9 cellular contexts compared by ENCODE assay signal in the genomic region with DNA sequence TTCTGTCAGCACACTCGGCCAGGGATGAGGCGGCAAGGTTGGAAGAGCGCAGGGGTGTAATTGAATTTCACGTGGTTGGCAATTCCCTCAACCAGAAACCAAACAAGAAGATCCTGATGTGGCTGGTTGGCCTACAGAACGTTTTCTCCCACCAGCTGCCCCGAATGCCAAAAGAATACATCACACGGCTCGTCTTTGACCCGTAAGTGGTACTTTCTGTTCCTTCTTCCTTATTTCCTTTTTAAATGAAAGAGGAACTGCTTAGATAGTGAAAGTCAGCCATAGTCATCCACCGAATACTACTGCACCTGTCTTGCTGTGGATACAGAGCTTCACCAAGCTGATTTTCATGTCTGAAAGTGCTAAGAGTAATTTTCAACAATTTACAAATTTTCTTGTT.
DNase-seq lines count a peak whose midpoint lies in the region; ATAC-seq and TF ChIP-seq lines count a peak whose summit lies in the region.
"Had no signal": no experiment of that assay in that cellular context is flagged by ENCODE, and none has a peak within 500 bp of the region (broad histone marks: within the 10 kb centered on the region; RNA-seq: fewer than 3 reads in every experiment).

No MANE protein-coding gene starts in this region.

- H3K36me3 Mint-ChIP-seq in activated naive CD8-positive, alpha-beta T cell treated with anti-CD3 and anti-CD28 coated beads, Interleukin-2, amount 50 U/mL, for 24 hours (ENCODE audit: low read depth) = peaks cover 41% of the 10 kb centered on the region
- peaks cover 84% of the 10 kb centered on the region for H3K36me3 Mint-ChIP-seq in activated CD4-positive, alpha-beta memory T cell treated with anti-CD3 and anti-CD28 coated beads, Interleukin-2, amount 10 ng/mL, durations not matched to agents 7 days and 5 days (ENCODE audit: low read depth)

- TF ChIP-seq CTCF in DOHH2 (IDR thresholded peaks at IDR 0.05; ENCODE audit: low read depth, low read length, poor library complexity, severe bottlenecking) (no peak), SK-N-SH (IDR thresholded peaks at IDR 0.05) (no peak)

- CTCF ChIA-PET in SK-N-SH (lab: Yijun Ruan, JAX) = no interaction called here
- CTCF ChIA-PET in activated CD4-positive, alpha-beta memory T cell treated with anti-CD3 and anti-CD28 coated beads, Interleukin-2, amount 10 ng/mL, durations not matched to agents 7 days and 5 days (lab: Charles Lee) = no interaction called here

- peak; percentile 8 for DNase-seq in activated naive CD8-positive, alpha-beta T cell treated with anti-CD3 and anti-CD28 coated beads, Interleukin-2, amount 50 U/mL, for 24 hours
- no peak for DNase-seq in SK-N-SH
- no peak for DNase-seq in activated CD4-positive, alpha-beta memory T cell treated with anti-CD3 and anti-CD28 coated beads, Interleukin-2, amount 10 ng/mL, durations not matched to agents 7 days and 5 days
- no peak for DNase-seq in stimulated activated CD4-positive, alpha-beta T cell treated with anti-CD3 and anti-CD28 coated beads, Interleukin-1b, Interleukin-23, amount 100 ng/mL, for 48 hours
- no peak for DNase-seq in stimulated activated CD8-positive, alpha-beta memory T cell treated with anti-CD3 and anti-CD28 coated beads, Interleukin-4, amount 100 ng/mL, for 48 hours
- DNase-seq: DND-41 had no signal

- H3K4me3 ChIP-seq in DOHH2 (ENCODE audit: low read length) (peak overlapping the region; percentile 61), SK-N-SH (ENCODE audit: low read depth in 2 of 2, low read length in 1 of 2) (no peak overlapping the region)

- H3K79me2 ChIP-seq in DOHH2 (ENCODE audit: control insufficient read depth, low read length) = no peaks in the 10 kb centered on the region
- no peaks in the 10 kb centered on the region for H3K79me2 ChIP-seq in SK-N-SH (ENCODE audit: insufficient read depth)

- H3K27me3 ChIP-seq in DOHH2 (ENCODE audit: control insufficient read depth, low read length) = no peaks in the 10 kb centered on the region
- no peaks in the 10 kb centered on the region for H3K27me3 ChIP-seq in SK-N-SH (ENCODE audit: insufficient read depth)

- H3K4me1 Mint-ChIP-seq in activated naive CD8-positive, alpha-beta T cell treated with anti-CD3 and anti-CD28 coated beads, Interleukin-2, amount 50 U/mL, for 24 hours = no peaks in the 10 kb centered on the region
- H3K4me1 Mint-ChIP-seq in activated CD4-positive, alpha-beta memory T cell treated with anti-CD3 and anti-CD28 coated beads, Interleukin-2, amount 10 ng/mL, durations not matched to agents 7 days and 5 days = peaks cover 6% of the 10 kb centered on the region

- H3F3A ChIP-seq in DOHH2 (ENCODE audit: control insufficient read depth, insufficient read depth) (no peaks in the 10 kb centered on the region), SK-N-SH (replicated peaks; ENCODE audit: insufficient read depth) (no peaks in the 10 kb centered on the region)

- 88% methylated on average over 10 of the region's 10 CpGs for WGBS in SK-N-SH (ENCODE audit: low lambda C conversion rate)

- ATAC-seq in GM19468 (IDR thresholded peaks at IDR 0.05; ENCODE audit: extremely low read depth, unreplicated experiment) (peak; percentile 99), HG03342 (IDR thresholded peaks at IDR 0.05; ENCODE audit: unreplicated experiment) (peak; percentile 100)
- peak; percentile 54 for ATAC-seq in activated naive CD8-positive, alpha-beta T cell treated with anti-CD3 and anti-CD28 coated beads, Interleukin-2, amount 50 U/mL, for 24 hours

- H3K27me3 Mint-ChIP-seq in activated naive CD8-positive, alpha-beta T cell treated with anti-CD3 and anti-CD28 coated beads, Interleukin-2, amount 50 U/mL, for 24 hours = no peaks in the 10 kb centered on the region
- no peaks in the 10 kb centered on the region for H3K27me3 Mint-ChIP-seq in activated CD4-positive, alpha-beta memory T cell treated with anti-CD3 and anti-CD28 coated beads, Interleukin-2, amount 10 ng/mL, durations not matched to agents 7 days and 5 days

- H3K4me1 ChIP-seq in DOHH2 (ENCODE audit: control insufficient read depth, low read length) = peaks cover 20% of the 10 kb centered on the region
- no peaks in the 10 kb centered on the region; a peak in 1 of 4 replicates for H3K4me1 ChIP-seq in SK-N-SH (ENCODE audit: control insufficient read depth in 1 of 2, insufficient read depth in 2 of 2, low read depth in 1 of 2, low read length in 1 of 2)

- peaks cover 22% of the 10 kb centered on the region for H3K36me3 ChIP-seq in DOHH2 (ENCODE audit: control insufficient read depth, low read length)
- peaks cover 0 to 6% of the 10 kb centered on the region in 2 experiments for H3K36me3 ChIP-seq in SK-N-SH (replicated peaks in 1 of 2; ENCODE audit: control insufficient read depth in 1 of 2, insufficient read depth in 2 of 2, low read length in 1 of 2)

- no peak overlapping the region for H3K9ac ChIP-seq in SK-N-SH

- H3K27ac ChIP-seq in DOHH2 (ENCODE audit: low read depth, low read length) (peak overlapping the region; percentile 66), SK-N-SH (ENCODE audit: low read depth in 2 of 2, low read length in 1 of 2) (no peak overlapping the region)

- H3K4me3 Mint-ChIP-seq in activated naive CD8-positive, alpha-beta T cell treated with anti-CD3 and anti-CD28 coated beads, Interleukin-2, amount 50 U/mL, for 24 hours = no peak overlapping the region
- no peak overlapping the region for H3K4me3 Mint-ChIP-seq in activated CD4-positive, alpha-beta memory T cell treated with anti-CD3 and anti-CD28 coated beads, Interleukin-2, amount 10 ng/mL, durations not matched to agents 7 days and 5 days

- H3K4me2 ChIP-seq in DOHH2 (ENCODE audit: low read length) = peak overlapping the region; percentile 73
- no peak overlapping the region for H3K4me2 ChIP-seq in SK-N-SH

- H2AFZ ChIP-seq in SK-N-SH (ENCODE audit: low read depth) = no peak overlapping the region

- no peak overlapping the region for H3K27ac Mint-ChIP-seq in activated naive CD8-positive, alpha-beta T cell treated with anti-CD3 and anti-CD28 coated beads, Interleukin-2, amount 50 U/mL, for 24 hours
- no peak overlapping the region for H3K27ac Mint-ChIP-seq in activated CD4-positive, alpha-beta memory T cell treated with anti-CD3 and anti-CD28 coated beads, Interleukin-2, amount 10 ng/mL, durations not matched to agents 7 days and 5 days

- H3K9me3 ChIP-seq in DOHH2 (ENCODE audit: control insufficient read depth, insufficient read depth, low read length) (no peaks in the 10 kb centered on the region), SK-N-SH (no peaks in the 10 kb centered on the region)

- no peaks in the 10 kb centered on the region for H3K9me3 Mint-ChIP-seq in activated naive CD8-positive, alpha-beta T cell treated with anti-CD3 and anti-CD28 coated beads, Interleukin-2, amount 50 U/mL, for 24 hours
- H3K9me3 Mint-ChIP-seq in activated CD4-positive, alpha-beta memory T cell treated with anti-CD3 and anti-CD28 coated beads, Interleukin-2, amount 10 ng/mL, durations not matched to agents 7 days and 5 days = no peaks in the 10 kb centered on the region

- POLR2A ChIA-PET in SK-N-SH (lab: Yijun Ruan, JAX) = no interaction called here
- POLR2A ChIA-PET in activated CD4-positive, alpha-beta memory T cell treated with anti-CD3 and anti-CD28 coated beads, Interleukin-2, amount 10 ng/mL, durations not matched to agents 7 days and 5 days (lab: Charles Lee) = interaction anchor here (1.0 to 1.2 kb wide), 2 partner anchors 69 to 82 kb away, joined by 3 read pairs; no protein-coding TSS in a partner anchor

- TF ChIP-seq RAD21 in SK-N-SH (IDR thresholded peaks at IDR 0.05; ENCODE audit: low read length) = no peak

- H4K20me1 ChIP-seq in DOHH2 (ENCODE audit: control insufficient read depth, insufficient read depth, low read depth, low read length) (no peaks in the 10 kb centered on the region), SK-N-SH (ENCODE audit: insufficient read depth) (no peaks in the 10 kb centered on the region)

- no peak for TF ChIP-seq EP300 in SK-N-SH (IDR thresholded peaks at IDR 0.05; ENCODE audit: borderline replicate concordance in 1 of 2, low read depth in 1 of 2, low read length in 1 of 2)

- H3K9me2 ChIP-seq in DOHH2 (replicated peaks; ENCODE audit: control insufficient read depth, low read length) = no peaks in the 10 kb centered on the region
- no peaks in the 10 kb centered on the region for H3K9me2 ChIP-seq in SK-N-SH

TF ChIP-seq in SK-N-SH, 30 proteins besides CTCF, POLR2A, EP300 and RAD21:
- no peak for TF ChIP-seq TAF1 (IDR thresholded peaks at IDR 0.05; ENCODE audit: borderline replicate concordance, low read depth, low read length)
- no peak for TF ChIP-seq RXRA (IDR thresholded peaks at IDR 0.05; ENCODE audit: borderline replicate concordance, low read depth)
- TF ChIP-seq FOXM1 (IDR thresholded peaks at IDR 0.05; ENCODE audit: low read depth) = no peak
- TF ChIP-seq RCOR1 (IDR thresholded peaks at IDR 0.05; ENCODE audit: low read length) = no peak
- TF ChIP-seq ELF1 (IDR thresholded peaks at IDR 0.05) = no peak
- TF ChIP-seq TEAD4 (IDR thresholded peaks at IDR 0.05; ENCODE audit: borderline replicate concordance, insufficient read depth) = no peak
- TF ChIP-seq POLR2AphosphoS5 (IDR thresholded peaks at IDR 0.05; ENCODE audit: low read depth, low read length) = no peak
- TF ChIP-seq YY1 (IDR thresholded peaks at IDR 0.05; ENCODE audit: low read depth) = no peak
- no peak for TF ChIP-seq NFIC (IDR thresholded peaks at IDR 0.05; ENCODE audit: borderline replicate concordance)
- TF ChIP-seq JUND (IDR thresholded peaks at IDR 0.05) = no peak
- TF ChIP-seq CHD2 (IDR thresholded peaks at IDR 0.05; ENCODE audit: low read length, partially characterized antibody) = no peak
